In the genomic region with DNA sequence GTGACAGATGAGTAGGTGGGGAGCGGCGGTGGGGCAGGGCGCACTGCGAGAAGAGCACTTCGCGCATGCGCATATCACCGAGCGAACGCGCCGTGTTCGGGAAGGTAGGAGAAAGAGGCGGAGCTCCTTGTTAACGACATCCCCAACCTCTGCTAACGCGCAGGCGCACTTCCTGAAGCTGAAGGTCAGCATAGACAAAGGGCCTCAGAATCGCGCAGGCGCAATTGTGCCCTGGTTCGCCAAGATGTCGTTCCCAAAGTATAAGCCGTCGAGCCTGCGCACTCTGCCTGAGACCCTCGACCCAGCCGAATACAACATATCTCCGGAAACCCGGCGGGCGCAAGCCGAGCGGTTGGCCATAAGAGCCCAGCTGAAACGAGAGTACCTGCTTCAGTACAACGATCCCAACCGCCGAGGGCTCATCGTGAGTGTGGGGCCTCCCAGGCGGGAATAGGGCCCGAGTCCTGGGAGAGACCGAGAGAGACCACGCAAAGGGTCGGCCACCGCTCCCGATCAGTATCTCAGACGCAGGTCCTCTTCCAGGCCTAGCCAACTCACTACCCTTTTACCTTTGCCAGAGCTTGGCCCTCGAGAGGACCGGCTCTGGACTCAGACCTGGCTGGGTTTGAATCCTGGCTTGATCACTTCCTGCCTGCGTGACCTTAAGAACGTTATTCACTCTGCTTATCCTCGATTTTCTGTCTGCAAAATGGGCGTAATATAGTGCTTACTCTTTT, we compare ENCODE assay signal across 8 cellular contexts. TPM values are rescaled to one million over a fixed set of nuclear protein-coding genes. Genes with fewer than 3 reads are reported as not detected.
DNase-seq lines count a peak whose midpoint lies in the region; ATAC-seq lines count a peak whose summit lies in the region.

Gene NDUFB4 (plus strand): TSS at position 221 of the 737 bp plus-strand sequence. CDS start 24 bp downstream, at position 245.

- DNase-seq in NCI-H748 (lab: John Stamatoyannopoulos, UW; ENCODE audit: unreplicated experiment) (peak; percentile 97), cortex of kidney (lab: John Stamatoyannopoulos, UW) (peak; percentile 36), left colon (peak; percentile 98 to 99)
- peak; percentile 94 for DNase-seq in activated CD4-positive, alpha-beta T cell treated with anti-CD3 and anti-CD28 coated beads, Interleukin-2, amount 50 U/mL, for 1 hour
- DNase-seq in stimulated activated CD4-positive, alpha-beta T cell treated with anti-CD3 and anti-CD28 coated beads, Interleukin-1b, Interleukin-23, amount 100 ng/mL, for 48 hours = peak; percentile 97

- peak within 1 kb of the TSS; percentile 72 to 97 (median 85) for H3K4me2 ChIP-seq in BLaER1 treated with 17β-estradiol and CSF1 and Interleukin-3, amounts not matched to agents 10 nM and 100 nM

- peak; percentile 88 for ATAC-seq in GM19351 (IDR thresholded peaks at IDR 0.05; ENCODE audit: unreplicated experiment)
- ATAC-seq in HG03521 (IDR thresholded peaks at IDR 0.05; ENCODE audit: unreplicated experiment) = peak; percentile 94
- ATAC-seq in left colon = peak; percentile 98

- no peaks in the 10 kb centered on the region for H3K9me3 ChIP-seq in BLaER1 treated with 17β-estradiol and CSF1 and Interleukin-3, amounts not matched to agents 10 nM and 100 nM (replicated peaks in 1 of 11)

- intact Hi-C loops in left colon (cut with DNase I, micrococcal nuclease) = no loop called here

- H3K4me1 ChIP-seq in BLaER1 treated with 17β-estradiol and CSF1 and Interleukin-3, amounts not matched to agents 10 nM and 100 nM = peaks cover 23 to 34% (median 28%) of the 10 kb centered on the region in 10 experiments

- peak within 1 kb of the TSS; percentile 90 to 99 (median 97) for H3K9ac ChIP-seq in BLaER1 treated with 17β-estradiol and CSF1 and Interleukin-3, amounts not matched to agents 10 nM and 100 nM

- H3K27ac ChIP-seq in BLaER1 treated with 17β-estradiol and CSF1 and Interleukin-3, amounts not matched to agents 10 nM and 100 nM = peak within 1 kb of the TSS; percentile 89 to 99 (median 96)

- peaks cover 36 to 42% (median 39%) of the 10 kb centered on the region in 11 experiments for H3K36me3 ChIP-seq in BLaER1 treated with 17β-estradiol and CSF1 and Interleukin-3, amounts not matched to agents 10 nM and 100 nM

- peaks cover 0 to 39% (median 22%) of the 10 kb centered on the region in 11 experiments; a peak in 13 of 22 replicates for H4K20me1 ChIP-seq in BLaER1 treated with 17β-estradiol and CSF1 and Interleukin-3, amounts not matched to agents 10 nM and 100 nM

- H3K27me3 ChIP-seq in BLaER1 treated with 17β-estradiol and CSF1 and Interleukin-3, amounts not matched to agents 10 nM and 100 nM = no peaks in the 10 kb centered on the region

- peak within 1 kb of the TSS; percentile 67 to 93 (median 82) for H3K4me3 ChIP-seq in BLaER1 treated with 17β-estradiol and CSF1 and Interleukin-3, amounts not matched to agents 10 nM and 100 nM

RNA-seq across cellular contexts. Expression of gene NDUFB4, which starts in this region (rescaled TPM):
- total RNA-seq in left colon = 100 to 1,000 TPM; 151 to 180 TPM

Comparison
In these comparisons a context has a peak if more than half of its experiments do, and no peak if none do; other contexts are left out.
1. Peak in every context shown above with its lines: DNase-seq, ATAC-seq, H3K4me3 ChIP-seq and H3K27ac ChIP-seq.
2. DNase-seq: peak in every context shown above with its lines; median percentile 98 in left colon; 97 in NCI-H748; 97 in stimulated activated CD4-positive, alpha-beta T cell treated with anti-CD3 and anti-CD28 coated beads, Interleukin-1b, Interleukin-23, amount 100 ng/mL, for 48 hours; 94 in activated CD4-positive, alpha-beta T cell treated with anti-CD3 and anti-CD28 coated beads, Interleukin-2, amount 50 U/mL, for 1 hour; 36 in cortex of kidney.